Comparison of ENCODE assay signal across 9 cellular contexts in the genomic region with DNA sequence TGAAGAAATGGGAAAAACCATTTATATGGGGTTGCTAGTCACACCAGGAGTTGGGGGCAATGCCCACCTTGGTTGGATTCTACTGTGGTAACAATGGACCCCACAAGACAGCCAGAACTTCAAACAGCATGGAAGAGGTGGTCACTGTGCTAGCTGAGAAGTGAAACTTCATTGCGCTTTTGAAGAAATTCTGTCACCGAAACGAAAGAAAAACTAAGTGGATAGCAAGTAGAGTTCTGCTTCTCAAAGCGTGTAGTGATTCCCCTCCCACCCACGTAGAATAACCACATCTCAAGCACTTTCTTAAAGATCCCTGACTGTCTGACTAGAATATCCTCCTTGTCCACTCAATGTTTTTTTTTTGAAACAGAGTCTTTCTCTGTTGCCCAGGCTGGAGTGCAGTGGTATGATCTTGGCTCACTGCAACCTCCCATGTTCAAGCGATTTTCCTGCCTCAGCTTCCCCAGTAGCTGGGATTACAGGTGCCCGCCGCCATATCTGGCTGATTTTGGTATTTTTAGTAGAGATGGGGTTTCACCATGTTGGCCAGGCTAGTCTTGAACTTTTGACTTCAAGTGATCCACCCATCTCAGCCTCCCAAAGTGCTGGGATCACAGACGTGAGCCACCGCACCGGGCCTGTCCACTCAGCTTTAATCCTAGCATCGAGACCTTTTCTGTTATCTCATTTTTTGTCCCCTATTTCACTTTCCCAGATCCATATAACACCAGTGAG. TPM values are rescaled to one million over a fixed set of nuclear protein-coding genes. Genes with fewer than 3 reads are reported as not detected.
DNase-seq lines count a peak whose midpoint lies in the region; ATAC-seq and TF ChIP-seq lines count a peak whose summit lies in the region.
"Had no signal": no experiment of that assay in that cellular context is flagged by ENCODE, and none has a peak within 500 bp of the region (broad histone marks: within the 10 kb centered on the region; RNA-seq: fewer than 3 reads in every experiment).

No MANE protein-coding gene starts in this region.

- H3K27ac ChIP-seq in esophagus muscularis mucosa (replicated peaks in 1 of 4): no peak overlapping the region

- H3K4me1 ChIP-seq in esophagus muscularis mucosa: no peaks in the 10 kb centered on the region

- TF ChIP-seq CTCF in GM13976 (IDR thresholded peaks at IDR 0.05; ENCODE audit: borderline replicate concordance, control extremely low read depth, extremely low read depth, insufficient read depth, missing control alignments) (no peak), esophagus muscularis mucosa (IDR thresholded peaks at IDR 0.05) (no peak)

- WGBS in esophagus muscularis mucosa: 87% methylated on average over 12 of the region's 12 CpGs

- in situ Hi-C loops in GM13976 (cut with MboI; ENCODE audit: low sequenced_read_pairs, unreplicated experiment): no loop called here

- no peaks in the 10 kb centered on the region for H3K36me3 ChIP-seq in esophagus muscularis mucosa

- no peaks in the 10 kb centered on the region for H3K27me3 ChIP-seq in esophagus muscularis mucosa

- no peaks in the 10 kb centered on the region for H3K9me3 ChIP-seq in esophagus muscularis mucosa

- intact Hi-C loops in esophagus muscularis mucosa (cut with DNase I): no loop called here

- ATAC-seq in GM21367 (IDR thresholded peaks at IDR 0.05; ENCODE audit: unreplicated experiment) (peak; percentile 98), HG03520 (IDR thresholded peaks at IDR 0.05; ENCODE audit: unreplicated experiment) (peak; percentile 97)

- TF ChIP-seq EP300 in esophagus muscularis mucosa (IDR thresholded peaks at IDR 0.05): no peak

- TF ChIP-seq POLR2A in esophagus muscularis mucosa (IDR thresholded peaks at IDR 0.05; ENCODE audit: low read depth): no peak

- DNase-seq in GM13976 (ENCODE audit: low spot score) (peak; percentile 75), esophagus muscularis mucosa (ENCODE audit: extremely low spot score) (peak; percentile 90), cortex of kidney (lab: John Stamatoyannopoulos, UW) (no peak), NCI-H1092 treated with DMSO at 0.1 percent for 48 hours (lab: John Stamatoyannopoulos, UW) (no peak), NCI-H1436 (lab: John Stamatoyannopoulos, UW) (no peak)
- no peak for DNase-seq in activated CD4-positive, CD25-positive, alpha-beta regulatory T cell (lab: John Stamatoyannopoulos, UW)

- H3K4me3 ChIP-seq in esophagus muscularis mucosa: no peak overlapping the region

RNA-seq across cellular contexts. Expression of gene CCL20, which starts 30.1 kb away (rescaled TPM):
- total RNA-seq in esophagus muscularis mucosa: 1 to 10 TPM in 1 of 4 donors, not detected in 3; 3.5 TPM

RNA-seq across cellular contexts. Expression of gene SCYGR8, which starts 37.9 kb away (rescaled TPM):
- total RNA-seq in esophagus muscularis mucosa: not detected
- total RNA-seq: activated CD8-positive, alpha-beta memory T cell treated with anti-CD3 and anti-CD28 coated beads for 36 hours had no signal

RNA-seq across cellular contexts. Expression of gene SCYGR7, which starts 55.4 kb away (rescaled TPM):
- total RNA-seq in esophagus muscularis mucosa: not detected
- total RNA-seq: activated CD8-positive, alpha-beta memory T cell treated with anti-CD3 and anti-CD28 coated beads for 36 hours had no signal

RNA-seq across cellular contexts. Expression of gene SCYGR6, which starts 59.0 kb away (rescaled TPM):
- not detected for total RNA-seq in esophagus muscularis mucosa
- total RNA-seq: activated CD8-positive, alpha-beta memory T cell treated with anti-CD3 and anti-CD28 coated beads for 36 hours had no signal

Comparison
In these comparisons a context has a peak if more than half of its experiments do, and no peak if none do; other contexts are left out.
1. DNase-seq: peak in GM13976 (single experiment) and esophagus muscularis mucosa (single experiment); none in cortex of kidney (single experiment), NCI-H1092 treated with DMSO at 0.1 percent for 48 hours (single experiment), NCI-H1436 (single experiment) and activated CD4-positive, CD25-positive, alpha-beta regulatory T cell (0 of 4).